18 cellular contexts compared by ENCODE assay signal in the genomic region with DNA sequence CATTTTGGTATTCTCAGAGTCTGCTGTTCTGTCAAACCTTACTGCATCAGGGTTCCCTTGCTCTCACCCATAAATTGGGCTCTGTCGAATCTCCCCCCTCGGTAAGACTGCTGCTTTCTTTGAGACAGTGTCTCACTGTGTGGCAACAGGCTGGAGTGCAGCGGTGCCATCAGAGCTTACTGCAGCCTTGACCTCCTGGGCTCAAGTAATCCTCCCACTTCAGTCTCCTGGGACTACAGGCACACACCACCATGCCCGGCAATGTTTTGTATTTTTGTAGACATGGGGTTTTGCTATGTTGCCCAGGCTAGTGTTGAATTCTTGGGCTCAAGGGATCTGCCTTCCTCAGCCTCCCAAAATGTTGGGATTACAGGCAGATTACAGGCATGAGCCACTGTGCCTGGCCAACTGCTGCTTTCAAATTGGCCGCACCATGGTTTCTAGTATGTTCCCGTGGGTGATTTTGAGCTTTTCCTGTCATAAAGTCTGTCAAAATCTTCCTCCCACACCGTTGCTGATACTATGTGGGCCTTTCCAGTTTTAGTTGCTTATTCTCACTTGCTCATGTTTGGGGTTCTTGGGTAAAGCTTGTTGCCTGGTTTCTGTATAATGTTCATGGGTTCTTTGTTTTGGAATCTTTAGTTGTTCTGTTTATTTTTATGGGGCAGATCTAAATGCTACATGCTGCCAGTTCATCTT. TPM values are rescaled to one million over a fixed set of nuclear protein-coding genes. Genes with fewer than 3 reads are reported as not detected.
DNase-seq lines count a peak whose midpoint lies in the region; ATAC-seq, FAIRE-seq and TF ChIP-seq lines count a peak whose summit lies in the region.
"Had no signal": no experiment of that assay in that cellular context is flagged by ENCODE, and none has a peak within 500 bp of the region (broad histone marks: within the 10 kb centered on the region; RNA-seq: fewer than 3 reads in every experiment).

No MANE protein-coding gene starts in this region.

- TF ChIP-seq CTCF in NB4 (IDR thresholded peaks at IDR 0.05; ENCODE audit: low read depth, low read length), result no peak
- TF ChIP-seq CTCF in smooth muscle cell (IDR thresholded peaks at IDR 0.05; ENCODE audit: borderline replicate concordance, insufficient read depth, poor library complexity, severe bottlenecking), result no peak

- no peak overlapping the region for H3K4ac ChIP-seq in mesenchymal stem cell (ENCODE audit: low read depth in 1 of 2, low read length in 2 of 2)

- DNase-seq in GM12891 (ENCODE audit: insufficient read length, low spot score) (no peak), NB4 (ENCODE audit: low read depth) (peak; percentile 30), mesenchymal stem cell (no peak), smooth muscle cell (lab: John Stamatoyannopoulos, UW; ENCODE audit: unreplicated experiment) (no peak), KBM-7 (no peak)
- DNase-seq: C1 segment of cervical spinal cord, COR-L47, GOT3, HFFc6, NCI-H1092, NCI-H226, NCI-H526, OCI-M1, RPMI8226 had no signal

- FAIRE-seq in GM12891 (lab: Jason Lieb, UNC), result peak; percentile 81
- FAIRE-seq: GM19239 had no signal

- H2BK12ac ChIP-seq in mesenchymal stem cell (ENCODE audit: low read length in 2 of 2), result no peak overlapping the region

- H2AK5ac ChIP-seq in mesenchymal stem cell (ENCODE audit: low read length, severe bottlenecking), result no peak overlapping the region

- peak overlapping the region in 1 of 2 experiments; percentile 93 for H3K23ac ChIP-seq in mesenchymal stem cell (ENCODE audit: low read length in 2 of 2)

- no peak overlapping the region for H4K91ac ChIP-seq in mesenchymal stem cell (ENCODE audit: low read length)

- 96% methylated on average over 7 of the region's 7 CpGs for WGBS in mesenchymal stem cell
- 75% methylated on average over 7 of the region's 7 CpGs for whole genome bisulfite sequencing in smooth muscle cell (ENCODE audit: low lambda C conversion rate)

- H3F3A ChIP-seq in smooth muscle cell (ENCODE audit: low read depth), result no peaks in the 10 kb centered on the region

- H2AFZ ChIP-seq in mesenchymal stem cell (ENCODE audit: low read depth, low read length) (peak overlapping the region; percentile 51), smooth muscle cell (ENCODE audit: low read depth) (no peak overlapping the region)

- H3K4me3 ChIP-seq in NB4 (ENCODE audit: low read depth, low read length), result no peak overlapping the region
- no peak overlapping the region for H3K4me3 ChIP-seq in mesenchymal stem cell (ENCODE audit: insufficient read depth in 1 of 2, low read depth in 1 of 2, low read length in 2 of 2)
- H3K4me3 ChIP-seq in smooth muscle cell, result no peak overlapping the region

- no peak overlapping the region for H2BK5ac ChIP-seq in mesenchymal stem cell (ENCODE audit: low read depth, low read length, poor library complexity, severe bottlenecking)

- in situ Hi-C loops in KBM-7 (cut with MboI; ENCODE audit: low pct_unique_long_range_greater_than_20kb, low sequenced_read_pairs), result no loop called here

- peak overlapping the region; percentile 2 for H4K8ac ChIP-seq in mesenchymal stem cell (ENCODE audit: low read length)

- H3K14ac ChIP-seq in mesenchymal stem cell (ENCODE audit: low read length in 2 of 2), result peak overlapping the region in 1 of 2 experiments; percentile 41

- no peak overlapping the region for H2BK15ac ChIP-seq in mesenchymal stem cell (ENCODE audit: low read depth, poor library complexity, severe bottlenecking)

- H3K27ac ChIP-seq in mesenchymal stem cell (ENCODE audit: low read length, poor library complexity, severe bottlenecking) (no peak overlapping the region), smooth muscle cell (ENCODE audit: low read depth) (no peak overlapping the region)
- H3K27ac ChIP-seq: HL-60 had no signal

- no peak overlapping the region for H3K18ac ChIP-seq in mesenchymal stem cell (ENCODE audit: low read depth in 1 of 2, low read length in 2 of 2)

- H3K27me3 ChIP-seq in mesenchymal stem cell (ENCODE audit: control insufficient read depth in 1 of 2, insufficient read depth in 1 of 2, low read length in 2 of 2) (no peaks in the 10 kb centered on the region), smooth muscle cell (ENCODE audit: low read depth) (no peaks in the 10 kb centered on the region)

- peak; percentile 45 for ATAC-seq in HG02798 (IDR thresholded peaks at IDR 0.05; ENCODE audit: poor library complexity, unreplicated experiment)
- no peak for ATAC-seq in HG03378 (IDR thresholded peaks at IDR 0.05; ENCODE audit: unreplicated experiment)

- peaks cover 7% of the 10 kb centered on the region for H3K79me1 ChIP-seq in mesenchymal stem cell (replicated peaks; ENCODE audit: low read length, poor library complexity, severe bottlenecking)

- no peak for TF ChIP-seq POLR2A in GM12891 (IDR thresholded peaks at IDR 0.05; ENCODE audit: low read depth, low read length)
- TF ChIP-seq POLR2A in NB4 (IDR thresholded peaks at IDR 0.05; ENCODE audit: extremely low read depth, insufficient read length), result no peak

- H4K20me1 ChIP-seq in smooth muscle cell (ENCODE audit: low read depth), result no peaks in the 10 kb centered on the region

- no peaks in the 10 kb centered on the region for H3K79me2 ChIP-seq in smooth muscle cell (ENCODE audit: low read depth)

- H3K4me1 ChIP-seq in mesenchymal stem cell (ENCODE audit: control insufficient read depth, insufficient read depth, low read depth, low read length) (no peaks in the 10 kb centered on the region), smooth muscle cell (ENCODE audit: low read depth) (no peaks in the 10 kb centered on the region)

- no peak overlapping the region for H2BK120ac ChIP-seq in mesenchymal stem cell (ENCODE audit: low read depth, low read length)

- H3K9ac ChIP-seq in mesenchymal stem cell (ENCODE audit: low read length) (no peak overlapping the region), smooth muscle cell (ENCODE audit: low read depth) (no peak overlapping the region)

- no peak overlapping the region for H3K4me2 ChIP-seq in mesenchymal stem cell (ENCODE audit: low read length, poor library complexity, severe bottlenecking)
- H3K4me2 ChIP-seq in smooth muscle cell, result no peak overlapping the region

- H3K36me3 ChIP-seq in mesenchymal stem cell (ENCODE audit: control insufficient read depth in 1 of 2, insufficient read depth in 2 of 2, low read depth in 1 of 2, low read length in 2 of 2) (peaks cover 8 to 27% of the 10 kb centered on the region in 2 experiments), smooth muscle cell (ENCODE audit: low read depth) (no peaks in the 10 kb centered on the region)

- H3K9me3 ChIP-seq in mesenchymal stem cell (ENCODE audit: control insufficient read depth, low read length) (no peaks in the 10 kb centered on the region), smooth muscle cell (replicated peaks; ENCODE audit: low read depth) (no peaks in the 10 kb centered on the region)

TF ChIP-seq in GM12891, 5 proteins besides CTCF, POLR2A, EP300 and RAD21:
- TF ChIP-seq POLR2AphosphoS5 (IDR thresholded peaks at IDR 0.05; ENCODE audit: low read depth, low read length) (no peak), TAF1 (IDR thresholded peaks at IDR 0.05; ENCODE audit: low read depth, low read length) (no peak), PAX5 (IDR thresholded peaks at IDR 0.05; ENCODE audit: insufficient read depth, low read length, severe bottlenecking) (no peak)

RNA-seq across cellular contexts. Expression of a gene that starts 10.6 kb away (rescaled TPM):
- polyA plus RNA-seq in GM12891 (2012; ENCODE audit: low read depth, missing spikeins), result 29.8 TPM
- 4.6 TPM for polyA plus RNA-seq in mesenchymal stem cell (2013, experiment 1 of 2)
- polyA plus RNA-seq in mesenchymal stem cell (2013, experiment 2 of 2), result 4.7 TPM
- 10.2 and 11.6 TPM in 2 replicates for total RNA-seq in smooth muscle cell
- polyA plus RNA-seq in smooth muscle cell, result 5.3 and 7.3 TPM in 2 replicates
